In genomic region chr5:96142184-96142781, GRCh38 we compare ENCODE assay signal across 19 cellular contexts.
DNase-seq lines count a peak whose midpoint lies in the region; ATAC-seq and TF ChIP-seq lines count a peak whose summit lies in the region.
"Had no signal": no experiment of that assay in that cellular context is flagged by ENCODE, and none has a peak within 500 bp of the region (broad histone marks: within the 10 kb centered on the region; RNA-seq: fewer than 3 reads in every experiment).

No MANE protein-coding gene starts in this region.

- H4K20me1 ChIP-seq in GM23248 (ENCODE audit: insufficient read depth), result no peaks in the 10 kb centered on the region
- no peaks in the 10 kb centered on the region for H4K20me1 ChIP-seq in IMR-90 (ENCODE audit: insufficient read depth, low read length)

- H2BK20ac ChIP-seq in IMR-90 (ENCODE audit: low read depth, low read length), result peak overlapping the region; percentile 74; the same call in 1 of the 2 replicates

- peak overlapping the region; percentile 79 for H2BK120ac ChIP-seq in IMR-90 (ENCODE audit: low read depth, low read length)

- no peaks in the 10 kb centered on the region for H3K36me3 Mint-ChIP-seq in endodermal cell (ENCODE audit: low read depth)

- H3K14ac ChIP-seq in IMR-90 (replicated peaks; ENCODE audit: low read depth, low read length), result 0 out of 2 replicates have a peak overlapping the region, but pooled peaks have one; percentile 30

- H3K56ac ChIP-seq in IMR-90 (ENCODE audit: extremely low read depth, insufficient read depth, low read length), result no peak overlapping the region

- no peaks in the 10 kb centered on the region for H3K9me2 ChIP-seq in GM23248 (ENCODE audit: insufficient read depth)

- H3K9me3 ChIP-seq in GM23248 (ENCODE audit: low read depth) (no peaks in the 10 kb centered on the region), IMR-90 (ENCODE audit: control insufficient read depth, insufficient read depth, low read length) (no peaks in the 10 kb centered on the region), adipocyte (ENCODE audit: control insufficient read depth, low read length) (no peaks in the 10 kb centered on the region), mucosa of descending colon (no peaks in the 10 kb centered on the region), endodermal cell (ENCODE audit: control insufficient read depth, low read length) (no peaks in the 10 kb centered on the region)
- H3K9me3 ChIP-seq: BE2C, HAP-1 had no signal

- peak overlapping the region; percentile 31 to 48; a peak in 2 of 4 replicates for H4K8ac ChIP-seq in IMR-90 (ENCODE audit: low read depth in 2 of 2, low read length in 2 of 2)

- no peaks in the 10 kb centered on the region; a peak in 1 of 4 replicates for H3K79me1 ChIP-seq in IMR-90 (ENCODE audit: low read depth in 1 of 2, low read length in 2 of 2)

- peak overlapping the region; percentile 77 for H3K27ac ChIP-seq in GM23248
- peak overlapping the region; percentile 60; the same call in 1 of the 2 replicates for H3K27ac ChIP-seq in IMR-90 (ENCODE audit: insufficient read depth, low read length)
- H3K27ac ChIP-seq in endodermal cell (ENCODE audit: low read depth, low read length), result no peak overlapping the region

- H3K4ac ChIP-seq in IMR-90 (ENCODE audit: low read depth, low read length), result peak overlapping the region; percentile 37

- H4K91ac ChIP-seq in IMR-90 (ENCODE audit: insufficient read depth, low read depth, low read length), result 0 out of 2 replicates have a peak overlapping the region, but pooled peaks have one; percentile 13

- POLR2A ChIA-PET in IMR-90 (lab: Charles Lee; ENCODE audit: unreplicated experiment), result no interaction called here

- H2AK9ac ChIP-seq in IMR-90 (replicated peaks; ENCODE audit: low read depth, low read length, poor library complexity), result no peak overlapping the region

- TF ChIP-seq CTCF in IMR-90 (conservative IDR thresholded peaks at IDR 0.05; ENCODE audit: low read depth, low read length), result no peak
- no peak for TF ChIP-seq CTCF in mucosa of descending colon (IDR thresholded peaks at IDR 0.05)
- TF ChIP-seq CTCF in endodermal cell (conservative IDR thresholded peaks at IDR 0.05), result no peak

- H3K18ac ChIP-seq in IMR-90 (ENCODE audit: low read depth, low read length), result peak overlapping the region; percentile 91

- WGBS in GM23248 (ENCODE audit: low coverage in 1 of 2, low lambda C conversion rate in 2 of 2, missing lambda C conversion rate in 2 of 2), 2 experiments, result 76 to 80% methylated on average over 5 of the region's 5 CpGs
- no CpG with 5 or more reads among the region's 5 CpGs for WGBS in IMR-90 (ENCODE audit: extremely low coverage in 2 of 2, insufficient read length in 1 of 2), 2 experiments
- 86 to 92% methylated on average over 4 to 5 of the region's 5 CpGs for WGBS in endodermal cell (ENCODE audit: insufficient coverage in 1 of 2, insufficient read length in 1 of 2), 2 experiments

- BruUV-seq in IMR-90 (replicated peaks; lab: Mats Ljungman, UMichigan), result no TSS peak

- H3K9ac ChIP-seq in GM23248, result no peak overlapping the region
- H3K9ac ChIP-seq in IMR-90 (ENCODE audit: low read depth, low read length), result no peak overlapping the region
- H3K9ac ChIP-seq in adipocyte (ENCODE audit: low read length), result peak overlapping the region; percentile 55
- no peak overlapping the region for H3K9ac ChIP-seq in endodermal cell (ENCODE audit: extremely low read depth, low read length, poor library complexity, severe bottlenecking)

- H3K36me3 ChIP-seq in GM23248 (ENCODE audit: low read depth), result no peaks in the 10 kb centered on the region
- no peaks in the 10 kb centered on the region for H3K36me3 ChIP-seq in IMR-90 (ENCODE audit: control insufficient read depth, insufficient read depth, low read length)
- no peaks in the 10 kb centered on the region for H3K36me3 ChIP-seq in adipocyte (ENCODE audit: control insufficient read depth, insufficient read depth, low read length, severe bottlenecking)
- H3K36me3 ChIP-seq in mucosa of descending colon (ENCODE audit: low read depth), result no peaks in the 10 kb centered on the region
- H3K36me3 ChIP-seq in endodermal cell (ENCODE audit: control insufficient read depth, insufficient read depth, low read length), result no peaks in the 10 kb centered on the region
- H3K36me3 ChIP-seq: BE2C, HAP-1 had no signal

- H3K27me3 ChIP-seq in GM23248 (replicated peaks; ENCODE audit: insufficient read depth) (no peaks in the 10 kb centered on the region), IMR-90 (ENCODE audit: control insufficient read depth, insufficient read depth, low read length) (no peaks in the 10 kb centered on the region), adipocyte (replicated peaks; ENCODE audit: control insufficient read depth, insufficient read depth, low read length) (no peaks in the 10 kb centered on the region), endodermal cell (ENCODE audit: control insufficient read depth, insufficient read depth, low read length, poor library complexity, severe bottlenecking) (no peaks in the 10 kb centered on the region)
- H3K27me3 ChIP-seq: BE2C had no signal

- H3K27ac Mint-ChIP-seq in endodermal cell, result no peak overlapping the region

- H3K27me3 Mint-ChIP-seq in endodermal cell (ENCODE audit: insufficient read depth), result no peaks in the 10 kb centered on the region

- H3K4me2 ChIP-seq in GM23248 (ENCODE audit: unreplicated experiment) (peak overlapping the region; percentile 55), IMR-90 (ENCODE audit: low read depth, low read length) (no peak overlapping the region)

- H2BK5ac ChIP-seq in IMR-90 (ENCODE audit: low read depth, low read length, poor library complexity, severe bottlenecking), result peak overlapping the region; percentile 86

- peaks cover 36% of the 10 kb centered on the region for H3K4me1 ChIP-seq in GM23248 (ENCODE audit: insufficient read depth)
- H3K4me1 ChIP-seq in IMR-90 (ENCODE audit: control insufficient read depth, insufficient read depth, low read length), result peaks cover 12% of the 10 kb centered on the region
- H3K4me1 ChIP-seq in adipocyte (ENCODE audit: control insufficient read depth, insufficient read depth, low read length), result peaks cover 47% of the 10 kb centered on the region
- H3K4me1 ChIP-seq in mucosa of descending colon (ENCODE audit: low read depth), result peaks cover 18% of the 10 kb centered on the region
- H3K4me1 ChIP-seq in endodermal cell (ENCODE audit: control insufficient read depth, insufficient read depth, low read length), result no peaks in the 10 kb centered on the region
- H3K4me1 ChIP-seq: BE2C had no signal

- H3K23ac ChIP-seq in IMR-90 (ENCODE audit: low read depth, low read length), result no peak overlapping the region

- H3F3A ChIP-seq in GM23248 (ENCODE audit: insufficient read depth), result peaks cover 23% of the 10 kb centered on the region

- TF ChIP-seq RAD21 in IMR-90 (IDR thresholded peaks at IDR 0.05; ENCODE audit: low read length), result no peak

- intact Hi-C loops in IMR-90 (cut with micrococcal nuclease), result loop anchor here (2.0 to 10.0 kb wide), 3 partner anchors 75 to 287 kb away; partner anchors contain the start of gene ELL2
- intact Hi-C loops in mucosa of descending colon (cut with DNase I, micrococcal nuclease), result no loop called here

- H2AFZ ChIP-seq in GM23248 (no peak overlapping the region), IMR-90 (replicated peaks; ENCODE audit: low read length, poor library complexity) (no peak overlapping the region)

- no peaks in the 10 kb centered on the region for H3K79me2 ChIP-seq in GM23248 (ENCODE audit: insufficient read depth)

- ATAC-seq in IMR-90 (ENCODE audit: low read depth) (no peak), mucosa of descending colon (peak; percentile 79)

- H3K4me1 Mint-ChIP-seq in endodermal cell, result peaks cover 4% of the 10 kb centered on the region

- dilution Hi-C loops in IMR-90 (cut with HindIII; ENCODE audit: low sequenced_read_pairs, unreplicated experiment), result no loop called here

- H3K4me3 Mint-ChIP-seq in endodermal cell, result no peak overlapping the region

- peak overlapping the region; percentile 72; the same call in 1 of the 3 replicates for H2BK15ac ChIP-seq in IMR-90 (ENCODE audit: low read depth, low read length)

- CTCF ChIA-PET in IMR-90 (lab: Yijun Ruan, JAX), result no interaction called here

- H3K4me3 ChIP-seq in GM23248, result no peak overlapping the region; the same call in 1 of the 2 replicates
- no peak overlapping the region for H3K4me3 ChIP-seq in IMR-90 (ENCODE audit: insufficient read depth, low read depth, low read length)
- H3K4me3 ChIP-seq in adipocyte (ENCODE audit: low read length), result no peak overlapping the region
- H3K4me3 ChIP-seq in mucosa of descending colon, result no peak overlapping the region
- no peak overlapping the region for H3K4me3 ChIP-seq in endodermal cell (ENCODE audit: low read length)
- H3K4me3 ChIP-seq: HAP-1 had no signal

- no peak overlapping the region for H2AK5ac ChIP-seq in IMR-90 (ENCODE audit: low read depth, low read length)

- H3K9me3 Mint-ChIP-seq in endodermal cell, result no peaks in the 10 kb centered on the region

- DNase-seq in GM23248, result no peak
- no peak for DNase-seq in IMR-90
- no peak for DNase-seq in adipocyte (ENCODE audit: low read depth)
- no peak for DNase-seq in mucosa of descending colon
- DNase-seq in SIG-M5 (lab: John Stamatoyannopoulos, UW), result no peak
- no peak for DNase-seq in endodermal cell
- no peak for DNase-seq in DMS79 treated with DMSO at 0.1 percent for 48 hours (lab: John Stamatoyannopoulos, UW)
- DNase-seq in germinal center (ENCODE audit: low spot score), result no peak
- DNase-seq: BE2C, DMS79, KBM-7, NCI-H1092, NCI-H1436, NCI-H187 treated with DMSO at 0.1 percent for 48 hours, NCI-H2107, NCI-H446 treated with DMSO at 0.1 percent for 48 hours, NCI-H526 treated with DMSO at 0.1 percent for 48 hours, SHP77 treated with DMSO at 0.1 percent for 48 hours had no signal

- in situ Hi-C loops in GM23248 (cut with MboI), result no loop called here
- in situ Hi-C loops in IMR-90 (cut with MboI; ENCODE audit: low sequenced_read_pairs), result no loop called here

- peak overlapping the region; percentile 33 for H4K5ac ChIP-seq in IMR-90 (ENCODE audit: low read depth, low read length)

- H3K9me1 ChIP-seq in IMR-90 (ENCODE audit: insufficient read depth, low read length), result peaks cover 7% of the 10 kb centered on the region

- TF ChIP-seq POLR2A in IMR-90 (IDR thresholded peaks at IDR 0.05; ENCODE audit: low read depth, low read length), result no peak

TF ChIP-seq in IMR-90, 13 proteins besides CTCF, POLR2A, EP300 and RAD21 (continues in another document):
- TF ChIP-seq MAZ (IDR thresholded peaks at IDR 0.05; ENCODE audit: borderline replicate concordance, low read depth, low read length), result no peak
- no peak for TF ChIP-seq NFE2L2 (IDR thresholded peaks at IDR 0.05; ENCODE audit: low read depth, low read length)
- no peak for TF ChIP-seq RFX5 (IDR thresholded peaks at IDR 0.05; ENCODE audit: low read depth, low read length)
- TF ChIP-seq SMC3 (IDR thresholded peaks at IDR 0.05; ENCODE audit: low read depth, low read length), result no peak
- TF ChIP-seq FOS (IDR thresholded peaks at IDR 0.05; ENCODE audit: low read depth, low read length), result no peak
- TF ChIP-seq CHD1 (IDR thresholded peaks at IDR 0.05; ENCODE audit: low read depth, low read length), result no peak
